ENCODE assay signal across 26 cellular contexts in the genomic region with DNA sequence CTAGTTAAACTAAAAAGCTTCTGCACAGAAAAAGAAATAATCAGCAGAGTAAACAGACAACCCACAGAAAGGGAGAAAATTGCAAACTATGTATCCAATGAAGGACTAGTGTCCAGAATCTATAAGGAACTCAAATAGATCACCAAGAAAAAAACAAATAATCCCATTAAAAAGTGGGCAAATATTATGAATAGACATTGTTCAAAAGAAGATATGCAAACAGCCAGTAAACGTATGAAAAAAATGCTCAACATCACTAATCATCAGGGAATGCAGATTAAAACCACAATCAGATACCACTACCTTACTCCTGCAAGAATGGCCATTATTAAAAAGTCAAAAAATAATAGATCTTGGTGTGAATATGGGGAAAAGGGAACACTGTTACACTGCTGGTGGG.
"Had no signal": no experiment of that assay in that cellular context is flagged by ENCODE, and none has a peak within 500 bp of the region (broad histone marks: within the 10 kb centered on the region; RNA-seq: fewer than 3 reads in every experiment).

No MANE protein-coding gene starts in this region.

- H3K36me3 ChIP-seq: stomach, suprapubic skin, thoracic aorta, thyroid gland, tibial artery, transverse colon, upper lobe of left lung, upper lobe of right lung, uterus, vagina had no signal

- H3K27ac ChIP-seq: stomach, suprapubic skin, testis, thoracic aorta, thyroid gland, tibial artery, tibial nerve, transverse colon, upper lobe of left lung, upper lobe of right lung, uterus, vagina had no signal

- H3K9me3 ChIP-seq: stomach, suprapubic skin, testis, thoracic aorta, thyroid gland, tibial artery, transverse colon, upper lobe of left lung, upper lobe of right lung, uterus, vagina had no signal

- DNase-seq: stimulated activated CD4-positive, alpha-beta T cell treated with anti-CD3 and anti-CD28 coated beads, Interleukin-2, amount 100 ng/mL, for 48 hours; stimulated activated CD4-positive, alpha-beta T cell treated with anti-CD3 and anti-CD28 coated beads, Interleukin-4, amount 100 ng/mL, for 1 hour; stimulated activated CD4-positive, alpha-beta T cell treated with anti-CD3 and anti-CD28 coated beads, Interleukin-4, amount 100 ng/mL, for 24 hours; stimulated activated CD4-positive, alpha-beta T cell treated with anti-CD3 and anti-CD28 coated beads, Interleukin-4, amount 100 ng/mL, for 4 hours; stimulated activated CD8-positive, alpha-beta memory T cell treated with anti-CD3 and anti-CD28 coated beads, Interleukin-4, amount 100 ng/mL, for 48 hours; stimulated activated naive B cell treated with anti-CD40 and anti-IgM and Interleukin-4, amounts not matched to agents 10 μg/mL and 1 μg/mL and 100 μg/mL, for 72 hours; stimulated activated naive CD4-positive, alpha-beta T cell; stimulated activated naive CD4-positive, alpha-beta T cell treated with Interleukin-2 at 50 U/mL for 16 hours; stimulated activated naive CD8-positive, alpha-beta T cell treated with anti-CD3 and anti-CD28 coated beads, Interleukin-15, amount 100 ng/mL, for 72 hours; stimulated activated naive CD8-positive, alpha-beta T cell treated with anti-CD3 and anti-CD28 coated beads, Interleukin-15, Interleukin-2, amounts not matched to agents 100 U/mL and 50 U/mL, for 24 hours; stomach; substantia nigra; testis; thyroid gland; tibial artery; transverse colon; trophoblast cell; upper lobe of left lung; upper lobe of right lung; uterus had no signal

- ATAC-seq: stimulated activated effector memory CD8-positive, alpha-beta T cell treated with anti-CD3 and anti-CD28 coated beads, Interleukin-12 subunit alpha, Interleukin-12 subunit beta, amount 100 ng/mL, for 72 hours; stimulated activated memory B cell treated with anti-CD40 and anti-IgM and Interleukin-4, amounts not matched to agents 10 μg/mL and 1 μg/mL and 100 μg/mL, for 72 hours; stimulated activated naive B cell treated with anti-CD40 and anti-IgM and Interleukin-4, amounts not matched to agents 10 μg/mL and 1 μg/mL and 100 μg/mL, for 72 hours; stimulated activated naive CD8-positive, alpha-beta T cell treated with anti-CD3 and anti-CD28 coated beads, Interleukin-15, amount 100 ng/mL, for 72 hours; stimulated activated naive CD8-positive, alpha-beta T cell treated with anti-CD3 and anti-CD28 coated beads, Interleukin-15, Interleukin-2, amounts not matched to agents 100 U/mL and 50 U/mL, for 24 hours; upper lobe of right lung had no signal

- H3K4me1 ChIP-seq: stomach, suprapubic skin, thyroid gland, transverse colon, upper lobe of left lung, uterus, vagina had no signal

- H3K4me3 ChIP-seq: stomach, suprapubic skin, testis, thoracic aorta, thyroid gland, tibial artery, tibial nerve, transverse colon, upper lobe of left lung, upper lobe of right lung, uterus, vagina had no signal

- H3K27me3 ChIP-seq: stomach, suprapubic skin, testis, thyroid gland, tibial artery, tibial nerve, transverse colon, upper lobe of left lung, upper lobe of right lung, uterus, vagina had no signal
